ENCODE assay signal across 16 cellular contexts in the genomic region with DNA sequence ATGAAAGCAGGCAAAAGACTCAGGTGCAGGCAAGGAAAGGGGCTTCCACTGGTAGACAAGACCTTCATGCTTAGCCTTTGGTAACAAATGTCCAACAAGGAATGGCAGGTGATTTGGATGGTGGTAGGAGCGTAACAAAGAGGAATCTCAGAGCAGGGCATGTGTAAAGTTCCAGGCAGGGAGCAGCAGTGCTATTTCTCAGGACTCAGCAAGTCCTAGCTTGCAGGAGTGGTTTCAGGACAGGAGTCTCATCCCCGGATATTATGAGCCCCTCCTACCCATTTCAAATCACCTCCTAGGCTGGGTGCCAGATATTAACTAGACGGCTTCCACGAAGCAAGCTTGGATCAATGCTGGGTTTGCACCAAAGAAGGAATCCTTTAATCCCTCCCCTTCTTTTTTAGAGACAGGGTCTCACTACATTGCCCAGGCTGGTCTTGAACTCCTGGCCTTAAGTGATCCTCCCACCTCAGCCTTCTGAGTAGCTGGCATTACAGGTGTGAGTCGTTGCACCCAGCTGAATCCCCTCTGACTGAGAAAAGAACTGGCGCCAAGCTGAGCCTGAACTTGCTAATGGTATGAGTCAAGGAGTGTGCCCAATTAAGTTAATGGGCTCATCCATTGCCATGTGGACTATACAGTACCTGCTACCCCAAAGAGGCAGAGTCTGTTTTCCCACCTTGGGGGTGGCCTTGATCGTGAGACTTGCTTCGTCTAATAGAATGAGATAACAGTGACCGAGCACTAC.
DNase-seq lines count a peak whose midpoint lies in the region; ATAC-seq and TF ChIP-seq lines count a peak whose summit lies in the region.
"Had no signal": no experiment of that assay in that cellular context is flagged by ENCODE, and none has a peak within 500 bp of the region (broad histone marks: within the 10 kb centered on the region; RNA-seq: fewer than 3 reads in every experiment).

No MANE protein-coding gene starts in this region.

- H3K4me1 ChIP-seq in RWPE2 (ENCODE audit: insufficient read depth, poor library complexity, severe bottlenecking): peaks cover 24% of the 10 kb centered on the region

- no peak overlapping the region for H3K4me3 ChIP-seq in RWPE2 (ENCODE audit: severe bottlenecking)

- no peaks in the 10 kb centered on the region for H3K27me3 Mint-ChIP-seq in activated T-cell treated with anti-CD3 and anti-CD28 coated beads, Interleukin-2, amount 50 U/mL, for 72 hours (ENCODE audit: low read depth)
- peaks cover 3% of the 10 kb centered on the region for H3K27me3 Mint-ChIP-seq in dendritic cell treated with granulocyte-macrophage colony-stimulating factor and Interleukin-4, amounts not matched to agents 40 ng/mL and 50 ng/mL, for 4 days
- H3K27me3 Mint-ChIP-seq: type B pancreatic cell had no signal

- H3K9me3 Mint-ChIP-seq in activated T-cell treated with anti-CD3 and anti-CD28 coated beads, Interleukin-2, amount 50 U/mL, for 72 hours: peaks cover 3 to 4% of the 10 kb centered on the region in 2 donors
- H3K9me3 Mint-ChIP-seq in dendritic cell treated with granulocyte-macrophage colony-stimulating factor and Interleukin-4, amounts not matched to agents 40 ng/mL and 50 ng/mL, for 4 days: no peaks in the 10 kb centered on the region
- no peaks in the 10 kb centered on the region for H3K9me3 Mint-ChIP-seq in stimulated activated effector memory CD8-positive, alpha-beta T cell treated with anti-CD3 and anti-CD28 coated beads, Interleukin-12 subunit alpha, Interleukin-12 subunit beta, amount 100 ng/mL, for 72 hours

- peak; percentile 12 to 23 for ATAC-seq in activated T-cell treated with anti-CD3 and anti-CD28 coated beads, Interleukin-2, amount 50 U/mL, for 72 hours (replicated peaks in 1 of 2)
- ATAC-seq in RWPE2 (ENCODE audit: low read depth): peak; percentile 66
- ATAC-seq in stimulated activated effector memory CD8-positive, alpha-beta T cell treated with anti-CD3 and anti-CD28 coated beads, Interleukin-12 subunit alpha, Interleukin-12 subunit beta, amount 100 ng/mL, for 72 hours: no peak
- ATAC-seq: stimulated activated naive CD8-positive, alpha-beta T cell treated with anti-CD3 and anti-CD28 coated beads, Interleukin-15, Interleukin-2, amounts not matched to agents 100 U/mL and 50 U/mL, for 24 hours had no signal

- intact Hi-C loops in dendritic cell treated with granulocyte-macrophage colony-stimulating factor and Interleukin-4, amounts not matched to agents 40 ng/mL and 50 ng/mL, for 4 days (cut with micrococcal nuclease): loop anchor here (5.0 kb wide), 2 partner anchors 121 to 186 kb away; no protein-coding TSS in a partner anchor

- no peaks in the 10 kb centered on the region for H3K9me3 ChIP-seq in RWPE2 (ENCODE audit: severe bottlenecking)
- H3K9me3 ChIP-seq: neutrophil had no signal

- no peak for TF ChIP-seq CTCF in RWPE2 (IDR thresholded peaks at IDR 0.05; ENCODE audit: poor library complexity, severe bottlenecking)

- H3K27ac Mint-ChIP-seq in activated T-cell treated with anti-CD3 and anti-CD28 coated beads, Interleukin-2, amount 50 U/mL, for 72 hours: no peak overlapping the region
- H3K27ac Mint-ChIP-seq in dendritic cell treated with granulocyte-macrophage colony-stimulating factor and Interleukin-4, amounts not matched to agents 40 ng/mL and 50 ng/mL, for 4 days: peak overlapping the region; percentile 98
- peak overlapping the region; percentile 15 for H3K27ac Mint-ChIP-seq in stimulated activated effector memory CD8-positive, alpha-beta T cell treated with anti-CD3 and anti-CD28 coated beads, Interleukin-12 subunit alpha, Interleukin-12 subunit beta, amount 100 ng/mL, for 72 hours
- H3K27ac Mint-ChIP-seq: type B pancreatic cell had no signal

- peak overlapping the region; percentile 67 for H3K27ac ChIP-seq in RWPE2 (ENCODE audit: poor library complexity, severe bottlenecking)
- H3K27ac ChIP-seq: neutrophil, VCaP had no signal

- H3K27me3 ChIP-seq in RWPE2 (ENCODE audit: insufficient read depth, poor library complexity, severe bottlenecking): no peaks in the 10 kb centered on the region

- H3K36me3 Mint-ChIP-seq in activated T-cell treated with anti-CD3 and anti-CD28 coated beads, Interleukin-2, amount 50 U/mL, for 72 hours (ENCODE audit: insufficient read depth in 2 of 2): peaks cover 5 to 18% of the 10 kb centered on the region in 2 donors
- peaks cover 7% of the 10 kb centered on the region for H3K36me3 Mint-ChIP-seq in dendritic cell treated with granulocyte-macrophage colony-stimulating factor and Interleukin-4, amounts not matched to agents 40 ng/mL and 50 ng/mL, for 4 days (ENCODE audit: low read depth)
- H3K36me3 Mint-ChIP-seq in stimulated activated effector memory CD8-positive, alpha-beta T cell treated with anti-CD3 and anti-CD28 coated beads, Interleukin-12 subunit alpha, Interleukin-12 subunit beta, amount 100 ng/mL, for 72 hours: peaks cover 5% of the 10 kb centered on the region
- H3K36me3 Mint-ChIP-seq: type B pancreatic cell had no signal

- H3K4me3 Mint-ChIP-seq in activated T-cell treated with anti-CD3 and anti-CD28 coated beads, Interleukin-2, amount 50 U/mL, for 72 hours: no peak overlapping the region
- H3K4me3 Mint-ChIP-seq in dendritic cell treated with granulocyte-macrophage colony-stimulating factor and Interleukin-4, amounts not matched to agents 40 ng/mL and 50 ng/mL, for 4 days: peak overlapping the region; percentile 45
- no peak overlapping the region for H3K4me3 Mint-ChIP-seq in stimulated activated effector memory CD8-positive, alpha-beta T cell treated with anti-CD3 and anti-CD28 coated beads, Interleukin-12 subunit alpha, Interleukin-12 subunit beta, amount 100 ng/mL, for 72 hours
- H3K4me3 Mint-ChIP-seq: type B pancreatic cell had no signal

- peaks cover 57% of the 10 kb centered on the region for H3K4me1 Mint-ChIP-seq in activated T-cell treated with anti-CD3 and anti-CD28 coated beads, Interleukin-2, amount 50 U/mL, for 72 hours (ENCODE audit: low read depth)
- H3K4me1 Mint-ChIP-seq in dendritic cell treated with granulocyte-macrophage colony-stimulating factor and Interleukin-4, amounts not matched to agents 40 ng/mL and 50 ng/mL, for 4 days (ENCODE audit: low read depth): peaks cover 66% of the 10 kb centered on the region
- peaks cover 52% of the 10 kb centered on the region for H3K4me1 Mint-ChIP-seq in stimulated activated effector memory CD8-positive, alpha-beta T cell treated with anti-CD3 and anti-CD28 coated beads, Interleukin-12 subunit alpha, Interleukin-12 subunit beta, amount 100 ng/mL, for 72 hours

- no peaks in the 10 kb centered on the region for H3K36me3 ChIP-seq in RWPE2 (ENCODE audit: low read depth)
- H3K36me3 ChIP-seq: neutrophil had no signal

- DNase-seq in activated T-cell treated with anti-CD3 and anti-CD28 coated beads, Interleukin-2, amount 50 U/mL, for 72 hours: peak in 1 of 2 donors; percentile 58
- no peak for DNase-seq in activated T-cell treated with anti-CD3 and anti-CD28 coated beads, Interleukin-2, amount 50 U/mL, for 48 hours
- no peak for DNase-seq in RWPE2 (ENCODE audit: low spot score)
- no peak for DNase-seq in stimulated activated effector memory CD8-positive, alpha-beta T cell treated with anti-CD3 and anti-CD28 coated beads, Interleukin-12 subunit alpha, Interleukin-12 subunit beta, amount 100 ng/mL, for 72 hours (ENCODE audit: low spot score in 2 of 2)
- DNase-seq in COR-L47 (lab: John Stamatoyannopoulos, UW): no peak
- no peak for DNase-seq in A172 (ENCODE audit: low spot score)
- DNase-seq in iPS-NIHi7 (ENCODE audit: extremely low spot score): no peak
- DNase-seq: activated gamma-delta T cell treated with Interleukin-2 at 50 U/mL for 16 hours; foreskin fibroblast; NCI-H1694 treated with DMSO at 0.1 percent for 48 hours; NCI-H345; stimulated activated naive CD8-positive, alpha-beta T cell treated with anti-CD3 and anti-CD28 coated beads, Interleukin-15, Interleukin-2, amounts not matched to agents 100 U/mL and 50 U/mL, for 24 hours had no signal
